ENCODE assay signal across 1 cellular context in genomic region chr1:116290085-116290670, GRCh38.
TF ChIP-seq lines count a peak whose summit lies in the region.

No MANE protein-coding gene starts in this region.

TF ChIP-seq in HepG2, 621 proteins besides CTCF, POLR2A, EP300 and RAD21 (continued from another document):
- TF ChIP-seq ZNF713 (CRISPR knock-in tag; IDR thresholded peaks at IDR 0.05) (no peak), GATA4 (IDR thresholded peaks at IDR 0.05; ENCODE audit: borderline replicate concordance, low read depth) (no peak), KMT2A (CRISPR knock-in tag; IDR thresholded peaks at IDR 0.05) (no peak), NR2F6 (IDR thresholded peaks at IDR 0.05) (peak; percentile 46), NR2F6 (CRISPR knock-in tag; IDR thresholded peaks at IDR 0.05) (peak; percentile 71), UBTF (CRISPR knock-in tag; IDR thresholded peaks at IDR 0.05) (no peak), ZBTB26 (CRISPR knock-in tag; IDR thresholded peaks at IDR 0.05; ENCODE audit: borderline replicate concordance) (no peak), SALL1 (CRISPR knock-in tag; IDR thresholded peaks at IDR 0.05) (peak; percentile 55), SOX6 (IDR thresholded peaks at IDR 0.05) (no peak), SOX6 (CRISPR knock-in tag; IDR thresholded peaks at IDR 0.05) (peak; percentile 74), KLF16 (CRISPR knock-in tag; IDR thresholded peaks at IDR 0.05) (no peak), SOX5 (CRISPR knock-in tag; IDR thresholded peaks at IDR 0.05; ENCODE audit: borderline replicate concordance) (peak; percentile 68; the same call in 1 of the 2 replicates), RARA (CRISPR knock-in tag; IDR thresholded peaks at IDR 0.05) (peak; percentile 66), HNF4A (CRISPR knock-in tag; IDR thresholded peaks at IDR 0.05) (0 out of 2 replicates have a peak, but pooled peaks have one; percentile 12), TBX2 (CRISPR knock-in tag; IDR thresholded peaks at IDR 0.05; ENCODE audit: borderline replicate concordance) (0 out of 2 replicates have a peak, but pooled peaks have one; percentile 15), SAP130 (CRISPR knock-in tag; IDR thresholded peaks at IDR 0.05; ENCODE audit: low read depth) (peak; percentile 34; the same call in 1 of the 2 replicates)
